ENCODE assay signal across 34 cellular contexts in the genomic region with DNA sequence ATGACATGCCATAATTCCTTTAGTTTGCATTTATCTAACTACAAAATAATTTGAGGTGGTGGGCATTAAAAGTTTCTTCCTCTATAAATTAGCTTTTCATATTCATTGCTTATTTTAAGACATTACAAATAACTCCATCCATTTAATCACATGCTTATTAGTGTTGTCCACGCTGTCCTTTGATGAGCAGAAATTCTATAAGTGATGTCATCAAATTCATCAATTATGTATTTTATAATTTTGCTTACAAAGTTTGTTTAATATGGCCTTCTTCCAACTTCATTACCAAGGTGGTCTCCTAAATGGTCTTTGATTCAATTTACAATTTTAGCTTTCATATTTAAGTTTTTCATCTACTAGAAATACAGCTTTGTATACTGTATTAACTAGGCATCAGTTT.
A peak's percentile ranks its signal among the peaks of the same experiment; 100 is the strongest.
DNase-seq lines count a peak whose midpoint lies in the region; ATAC-seq, FAIRE-seq and TF ChIP-seq lines count a peak whose summit lies in the region.
"Had no signal": no experiment of that assay in that cellular context is flagged by ENCODE, and none has a peak within 500 bp of the region (broad histone marks: within the 10 kb centered on the region; RNA-seq: fewer than 3 reads in every experiment).

No MANE protein-coding gene starts in this region.

- H2AFZ ChIP-seq in HepG2 (ENCODE audit: low read length) = no peak overlapping the region
- no peak overlapping the region for H2AFZ ChIP-seq in Karpas-422 (ENCODE audit: low read length)

- TF ChIP-seq EP300 in HepG2 (IDR thresholded peaks at IDR 0.05; ENCODE audit: low read depth in 2 of 2, low read length in 2 of 2) (no peak), HepG2 (CRISPR knock-in tag; IDR thresholded peaks at IDR 0.05; ENCODE audit: borderline replicate concordance) (no peak)

- H3K9ac ChIP-seq in HepG2 (ENCODE audit: insufficient read depth, low read depth, low read length) (no peak overlapping the region), Karpas-422 (ENCODE audit: low read length) (no peak overlapping the region), kidney (ENCODE audit: low read length in 2 of 2) (no peak overlapping the region)
- H3K9ac ChIP-seq: BLaER1; BLaER1 treated with 17β-estradiol and CSF1 and Interleukin-3, amounts not matched to agents 10 nM and 100 nM had no signal

- H3K79me2 ChIP-seq in HepG2 (ENCODE audit: insufficient read depth, low read length) = no peaks in the 10 kb centered on the region
- H3K79me2 ChIP-seq in Karpas-422 (ENCODE audit: low read length) = no peaks in the 10 kb centered on the region

- FAIRE-seq in HepG2 (lab: Jason Lieb, UNC) (no peak), kidney (lab: Jason Lieb, UNC) (peak; percentile 62), pancreas (lab: Jason Lieb, UNC) (no peak)
- FAIRE-seq: A549, D721Med had no signal

- H3K9me3 ChIP-seq in HepG2 (ENCODE audit: low read length) = peaks cover 92% of the 10 kb centered on the region
- H3K9me3 ChIP-seq in right lobe of liver = no peaks in the 10 kb centered on the region
- no peaks in the 10 kb centered on the region for H3K9me3 ChIP-seq in HEK293 (ENCODE audit: control insufficient read depth, insufficient read depth, low read depth, low read length)
- H3K9me3 ChIP-seq in Karpas-422 (ENCODE audit: low read length) = peaks cover 63% of the 10 kb centered on the region
- no peaks in the 10 kb centered on the region for H3K9me3 ChIP-seq in kidney (ENCODE audit: control insufficient read depth in 1 of 2, low read length in 2 of 2)
- no peaks in the 10 kb centered on the region for H3K9me3 ChIP-seq in pancreas
- H3K9me3 ChIP-seq: A549; BE2C; BLaER1; BLaER1 treated with 17β-estradiol and CSF1 and Interleukin-3, amounts not matched to agents 10 nM and 100 nM; Caco-2 had no signal

- no peak for DNase-seq in HepG2 (ENCODE audit: low spot score)
- DNase-seq in right lobe of liver = no peak
- peak; percentile 16 for DNase-seq in Karpas-422
- DNase-seq in kidney = no peak
- no peak for DNase-seq in HCEC 1CT
- no peak for DNase-seq in pancreas
- DNase-seq in activated CD4-positive, alpha-beta T cell treated with anti-CD3 and anti-CD28 coated beads, Interleukin-2, amount 50 U/mL, for 48 hours = no peak
- DNase-seq: 8988T; ACHN; AML-193; BE2C; C1 segment of cervical spinal cord; Caco-2; Calu3; CD4-positive, alpha-beta memory T cell; CD4-positive, alpha-beta T cell; CD4-positive, CD25-positive, alpha-beta regulatory T cell; CD8-positive, alpha-beta memory T cell; CD8-positive, alpha-beta T cell; COR-L47; DMS 273 treated with DMSO at 0.1 percent for 48 hours; DMS153; DMS53; DMS79; DMS79 treated with DMSO at 0.1 percent for 48 hours; DND-41; EL had no signal

- H3K4me2 ChIP-seq in HepG2 (ENCODE audit: low read depth, low read length) (no peak overlapping the region), Karpas-422 (ENCODE audit: low read depth, low read length, poor library complexity, severe bottlenecking) (no peak overlapping the region)
- H3K4me2 ChIP-seq: A549; BLaER1; BLaER1 treated with 17β-estradiol and CSF1 and Interleukin-3, amounts not matched to agents 10 nM and 100 nM had no signal

- TF ChIP-seq POLR2A in HepG2 (IDR thresholded peaks at IDR 0.05; ENCODE audit: insufficient read depth in 1 of 2, low read depth in 2 of 2, low read length in 2 of 2) (no peak), right lobe of liver (IDR thresholded peaks at IDR 0.05) (no peak)

- intact Hi-C loops in HepG2 (cut with micrococcal nuclease; ENCODE audit: unreplicated experiment) = no loop called here
- intact Hi-C loops in right lobe of liver (cut with DNase I) = no loop called here
- intact Hi-C loops in kidney (cut with DNase I) = no loop called here
- intact Hi-C loops in pancreas (cut with DNase I) = no loop called here

- H3K36me3 ChIP-seq in HepG2 (replicated peaks in 1 of 2; ENCODE audit: control insufficient read depth in 1 of 2, insufficient read depth in 2 of 2, low read length in 2 of 2) = no peaks in the 10 kb centered on the region
- H3K36me3 ChIP-seq in right lobe of liver = no peaks in the 10 kb centered on the region
- H3K36me3 ChIP-seq in HEK293 (ENCODE audit: control insufficient read depth in 2 of 2, insufficient read depth in 1 of 2, low read length in 2 of 2) = no peaks in the 10 kb centered on the region
- no peaks in the 10 kb centered on the region for H3K36me3 ChIP-seq in Karpas-422 (ENCODE audit: insufficient read depth, low read length)
- H3K36me3 ChIP-seq in kidney (ENCODE audit: control insufficient read depth in 1 of 2, insufficient read depth in 2 of 2, low read length in 2 of 2) = no peaks in the 10 kb centered on the region
- no peaks in the 10 kb centered on the region for H3K36me3 ChIP-seq in pancreas
- H3K36me3 ChIP-seq: BE2C; BLaER1; BLaER1 treated with 17β-estradiol and CSF1 and Interleukin-3, amounts not matched to agents 10 nM and 100 nM had no signal

- H3K27ac ChIP-seq in HepG2 (ENCODE audit: extremely low read length, insufficient read depth, low read length) = no peak overlapping the region
- H3K27ac ChIP-seq in right lobe of liver = no peak overlapping the region
- H3K27ac ChIP-seq in HEK293 (ENCODE audit: extremely low read depth, low read depth, low read length) = no peak overlapping the region
- H3K27ac ChIP-seq in Karpas-422 (ENCODE audit: low read length) = no peak overlapping the region
- no peak overlapping the region for H3K27ac ChIP-seq in kidney (ENCODE audit: low read depth in 2 of 2, low read length in 2 of 2)
- no peak overlapping the region for H3K27ac ChIP-seq in pancreas
- H3K27ac ChIP-seq: 22Rv1; A549; BLaER1; BLaER1 treated with 17β-estradiol and CSF1 and Interleukin-3, amounts not matched to agents 10 nM and 100 nM; C4-2B had no signal

- BruUV-seq in HepG2 (replicated peaks; lab: Mats Ljungman, UMichigan) = no TSS peak

- H3K4me3 ChIP-seq in HepG2 (replicated peaks in 1 of 3; ENCODE audit: insufficient read depth in 1 of 3, low read depth in 2 of 3, low read length in 3 of 3) (no peak overlapping the region), right lobe of liver (no peak overlapping the region), HEK293 (ENCODE audit: low read depth, low read length) (no peak overlapping the region), Karpas-422 (ENCODE audit: low read length) (no peak overlapping the region), kidney (ENCODE audit: low read length in 2 of 2) (no peak overlapping the region), pancreas (no peak overlapping the region)
- H3K4me3 ChIP-seq: A549; BLaER1; BLaER1 treated with 17β-estradiol and CSF1 and Interleukin-3, amounts not matched to agents 10 nM and 100 nM had no signal

- WGBS in HepG2 (ENCODE audit: low lambda C conversion rate) = 7% methylated on average over 1 of the region's 1 CpG
- WGBS in right lobe of liver (ENCODE audit: insufficient coverage, low coverage, low lambda C conversion rate, missing lambda C conversion rate) = 31% methylated on average over 1 of the region's 1 CpG
- 99 to 100% methylated on average over 1 of the region's 1 CpG for WGBS in pancreas, 2 donors

- H3K27me3 ChIP-seq in HepG2 (ENCODE audit: control insufficient read depth in 1 of 2, insufficient read depth in 2 of 2, low read length in 2 of 2) (no peaks in the 10 kb centered on the region), right lobe of liver (no peaks in the 10 kb centered on the region), Karpas-422 (ENCODE audit: low read length) (no peaks in the 10 kb centered on the region), pancreas (no peaks in the 10 kb centered on the region)
- H3K27me3 ChIP-seq: BE2C; BLaER1; BLaER1 treated with 17β-estradiol and CSF1 and Interleukin-3, amounts not matched to agents 10 nM and 100 nM had no signal

- no peaks in the 10 kb centered on the region for H3K9me2 ChIP-seq in Karpas-422 (replicated peaks; ENCODE audit: insufficient read depth, low read length)

- POLR2A ChIA-PET in HepG2 (lab: Yijun Ruan, JAX) (no interaction called here), HEK293 (lab: Yijun Ruan, JAX) (no interaction called here)

- CTCF ChIA-PET in HepG2 (lab: Yijun Ruan, JAX; ENCODE audit: low intra/inter-chr PET ratio, low total read pairs) (no interaction called here), HEK293 (lab: Yijun Ruan, JAX) (interaction anchor here (0.6 kb wide), 2 partner anchors 31 to 233 kb away, joined by 3 to 5 read pairs; no protein-coding TSS in a partner anchor)

- H4K20me1 ChIP-seq in HepG2 (ENCODE audit: insufficient read depth, low read length) = no peaks in the 10 kb centered on the region
- no peaks in the 10 kb centered on the region for H4K20me1 ChIP-seq in Karpas-422 (ENCODE audit: insufficient read depth, low read depth, low read length)
- H4K20me1 ChIP-seq: BLaER1; BLaER1 treated with 17β-estradiol and CSF1 and Interleukin-3, amounts not matched to agents 10 nM and 100 nM had no signal

- no peak for ATAC-seq in HepG2
- ATAC-seq in right lobe of liver = no peak
- ATAC-seq in pancreas = no peak
- ATAC-seq: A549; CD8-positive, alpha-beta T cell had no signal

- no peak for TF ChIP-seq RAD21 in HepG2 (CRISPR knock-in tag; IDR thresholded peaks at IDR 0.05)

- TF ChIP-seq CTCF in HepG2 (CRISPR knock-in tag; IDR thresholded peaks at IDR 0.05) = no peak
- TF ChIP-seq CTCF in right lobe of liver (IDR thresholded peaks at IDR 0.05) = no peak
- no peak for TF ChIP-seq CTCF in HEK293 (tag by site-specific recombination; IDR thresholded peaks at IDR 0.05)
- no peak for TF ChIP-seq CTCF in kidney (IDR thresholded peaks at IDR 0.05; ENCODE audit: borderline replicate concordance, extremely low read depth, insufficient read depth)
- TF ChIP-seq CTCF in pancreas (IDR thresholded peaks at IDR 0.05) = no peak

- in situ Hi-C loops in HepG2 (cut with HindIII; ENCODE audit: extremely low pct_ligation_motif_present, low pct_unique_long_range_greater_than_20kb) = no loop called here

- H3K4me1 ChIP-seq in HepG2 (ENCODE audit: insufficient read depth, low read length) = no peaks in the 10 kb centered on the region
- no peaks in the 10 kb centered on the region for H3K4me1 ChIP-seq in right lobe of liver
- peaks cover 24% of the 10 kb centered on the region for H3K4me1 ChIP-seq in HEK293 (ENCODE audit: control insufficient read depth, insufficient read depth, low read length)
- H3K4me1 ChIP-seq in Karpas-422 (ENCODE audit: low read length) = no peaks in the 10 kb centered on the region
- H3K4me1 ChIP-seq in kidney (ENCODE audit: control insufficient read depth in 1 of 2, insufficient read depth in 1 of 2, low read depth in 1 of 2, low read length in 2 of 2) = peaks cover 0 to 7% of the 10 kb centered on the region in 2 donors
- peaks cover 13 to 18% (median 16%) of the 10 kb centered on the region in 3 donors for H3K4me1 ChIP-seq in pancreas
- H3K4me1 ChIP-seq: BE2C, BLaER1, Caco-2 had no signal

TF ChIP-seq in HepG2, 621 proteins besides CTCF, POLR2A, EP300 and RAD21 (continues in another document):
- no peak for TF ChIP-seq ZNF431 (CRISPR knock-in tag; IDR thresholded peaks at IDR 0.05; ENCODE audit: borderline replicate concordance, low read depth)
- no peak for TF ChIP-seq ZNF572 (CRISPR knock-in tag; IDR thresholded peaks at IDR 0.05)
- peak; percentile 78 for TF ChIP-seq CREB1 (IDR thresholded peaks at IDR 0.05)
- no peak for TF ChIP-seq CREB1 (CRISPR knock-in tag; IDR thresholded peaks at IDR 0.05)

TF ChIP-seq in HEK293, 187 proteins besides CTCF, POLR2A, EP300 and RAD21 (continues in another document):
- TF ChIP-seq ZNF777 (tag by site-specific recombination; IDR thresholded peaks at IDR 0.05; ENCODE audit: borderline replicate concordance) = no peak
- no peak for TF ChIP-seq GLIS1 (tag by site-specific recombination; IDR thresholded peaks at IDR 0.05)
- TF ChIP-seq ZSCAN16 (tag by site-specific recombination; IDR thresholded peaks at IDR 0.05) = no peak

Comparison
In these comparisons a context has a peak if more than half of its experiments do, and no peak if none do; other contexts are left out.
1. Of the 63 proteins assayed by ChIP-seq in both HepG2 and HEK293: peak only in HepG2: none; only in HEK293: ATF2; in both: none; in neither: 62.